8 cellular contexts compared by ENCODE assay signal in the genomic region with DNA sequence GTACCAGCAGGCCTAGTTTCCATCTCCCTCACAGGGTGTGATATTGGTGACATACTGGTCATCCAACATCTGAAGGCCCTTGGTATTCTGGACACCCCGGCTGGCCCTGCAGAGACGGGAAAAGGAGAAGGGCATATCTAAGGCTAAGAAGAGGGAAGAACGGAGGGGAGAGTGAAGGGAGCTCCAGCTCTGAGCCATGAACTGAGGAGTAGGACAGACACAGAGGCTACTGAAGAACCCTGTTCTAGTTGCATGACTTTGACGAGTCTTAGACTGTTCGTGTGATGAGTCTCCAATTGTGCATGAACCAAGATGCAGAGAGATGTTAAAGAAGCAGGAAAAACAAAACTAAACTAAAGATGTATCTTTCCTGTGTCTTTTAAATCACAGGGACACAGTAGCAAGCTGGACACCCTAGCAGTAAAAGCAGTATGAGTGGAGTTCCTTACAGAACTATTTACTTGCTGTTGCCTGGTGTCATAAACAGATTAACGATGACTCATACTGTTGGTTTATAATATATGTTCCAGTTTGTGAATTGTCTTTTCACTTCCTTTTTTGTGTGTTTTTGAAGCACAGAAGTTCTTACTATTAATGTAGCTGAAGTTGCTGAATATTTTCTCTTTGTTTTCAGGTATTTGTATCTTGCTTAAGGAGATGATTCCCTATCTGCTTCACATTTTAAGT. TPM values are rescaled to one million over a fixed set of nuclear protein-coding genes. Genes with fewer than 3 reads are reported as not detected.
DNase-seq lines count a peak whose midpoint lies in the region; ATAC-seq, FAIRE-seq and TF ChIP-seq lines count a peak whose summit lies in the region.

No MANE protein-coding gene starts in this region.

- TF ChIP-seq CTCF in HFFc6 (IDR thresholded peaks at IDR 0.05) (no peak), osteocyte (IDR thresholded peaks at IDR 0.05) (no peak)

- H3K9me3 Mint-ChIP-seq in HFFc6 = peaks cover 15% of the 10 kb centered on the region; the same call in 1 of the 2 replicates
- peaks cover 7% of the 10 kb centered on the region for H3K9me3 Mint-ChIP-seq in osteocyte (ENCODE audit: unreplicated experiment)

- H3K27ac Mint-ChIP-seq in HFFc6 (peak overlapping the region; percentile 80; the same call in 1 of the 2 replicates), osteocyte (ENCODE audit: unreplicated experiment) (peak overlapping the region; percentile 82)

- H3K4me1 Mint-ChIP-seq in HFFc6 (ENCODE audit: low read depth) = no peaks in the 10 kb centered on the region; the same call in 1 of the 2 replicates
- peaks cover 14% of the 10 kb centered on the region for H3K4me1 Mint-ChIP-seq in osteocyte (ENCODE audit: unreplicated experiment)

- ATAC-seq in GM18511 (IDR thresholded peaks at IDR 0.05; ENCODE audit: unreplicated experiment) = peak; percentile 100

- intact Hi-C loops in posterior vena cava (cut with DNase I) = no loop called here

- no peaks in the 10 kb centered on the region for H3K36me3 Mint-ChIP-seq in HFFc6 (ENCODE audit: low read depth)
- H3K36me3 Mint-ChIP-seq in osteocyte (ENCODE audit: unreplicated experiment) = peaks cover 6% of the 10 kb centered on the region

- DNase-seq in HFFc6 (no peak), MV-4-11 (lab: John Stamatoyannopoulos, UW) (peak; percentile 97), dermis microvascular lymphatic vessel endothelial cell (ENCODE audit: low read depth in 2 of 2) (peak; percentile 84 to 86), osteocyte (ENCODE audit: extremely low spot score, unreplicated experiment) (no peak), frontal cortex (ENCODE audit: low spot score in 2 of 2) (no peak), posterior vena cava (ENCODE audit: low spot score) (no peak)
- DNase-seq in activated T-cell treated with anti-CD3 and anti-CD28 coated beads, Interleukin-2, amount 50 U/mL, for 48 hours = no peak

- H3K4me3 Mint-ChIP-seq in HFFc6 (no peak overlapping the region; the same call in 1 of the 2 replicates), osteocyte (ENCODE audit: unreplicated experiment) (no peak overlapping the region)

- FAIRE-seq in frontal cortex (lab: Jason Lieb, UNC) = no peak

- H3K27me3 Mint-ChIP-seq in HFFc6 (ENCODE audit: insufficient read depth) (no peaks in the 10 kb centered on the region), osteocyte (ENCODE audit: unreplicated experiment) (no peaks in the 10 kb centered on the region)

RNA-seq across cellular contexts. Expression of gene FAR2, which starts 15.5 kb away (rescaled TPM):
- 10 to 100 TPM in 3 of 6 experiments, 1 to 10 TPM in 1, under 1 TPM in 2; 0.17 to 14.0 (median 8.5) TPM for total RNA-seq in HFFc6 (2021; fragmentation: NEBNext Ultra II Directional; extraction: Animal tissue kit (Norgen Biotek cat#: 25700))
- 58.2 and 80.8 TPM in 2 replicates for total RNA-seq in dermis microvascular lymphatic vessel endothelial cell
- 34.4 and 37.1 TPM in 2 replicates for total RNA-seq in osteocyte
- 49.3 TPM for total RNA-seq in frontal cortex
- 10 to 100 TPM in 1 of 2 donors, 1 to 10 TPM in 1; 9.6 to 10.3 TPM for total RNA-seq in posterior vena cava

Comparison
In these comparisons a context has a peak if more than half of its experiments do, and no peak if none do; other contexts are left out.
1. DNase-seq: peak in MV-4-11 (single experiment) and dermis microvascular lymphatic vessel endothelial cell (2 of 2); none in HFFc6 (single experiment), osteocyte (single experiment), frontal cortex (0 of 2), posterior vena cava (single experiment) and activated T-cell treated with anti-CD3 and anti-CD28 coated beads, Interleukin-2, amount 50 U/mL, for 48 hours (0 of 2).